35 cellular contexts compared by ENCODE assay signal in genomic region chr20:61605862-61606557, GRCh38.
"Had no signal": no experiment of that assay in that cellular context is flagged by ENCODE, and none has a peak within 500 bp of the region (broad histone marks: within the 10 kb centered on the region; RNA-seq: fewer than 3 reads in every experiment).

No MANE protein-coding gene starts in this region.

- H3K36me3 Mint-ChIP-seq: activated CD4-positive, alpha-beta memory T cell treated with anti-CD3 and anti-CD28 coated beads for 36 hours; activated CD8-positive, alpha-beta memory T cell treated with anti-CD3 and anti-CD28 coated beads, Interleukin-2, amount 10 ng/mL, durations not matched to agents 7 days and 5 days; activated naive CD4-positive, alpha-beta T cell treated with anti-CD3 and anti-CD28 coated beads, Interleukin-2, amount 50 U/mL, for 24 hours; activated naive CD8-positive, alpha-beta T cell treated with anti-CD3 and anti-CD28 coated beads for 36 hours; T-cell had no signal

- H3K4me1 Mint-ChIP-seq: activated CD4-positive, alpha-beta T cell treated with anti-CD3 and anti-CD28 coated beads for 36 hours; activated CD4-positive, alpha-beta T cell treated with anti-CD3 and anti-CD28 coated beads, Interleukin-2, amount 10 ng/mL, durations not matched to agents 24 days and 14 days; activated CD8-positive, alpha-beta memory T cell treated with anti-CD3 and anti-CD28 coated beads, Interleukin-2, amount 10 ng/mL, durations not matched to agents 7 days and 5 days; activated naive CD4-positive, alpha-beta T cell treated with anti-CD3 and anti-CD28 coated beads, Interleukin-2, amount 50 U/mL, for 24 hours; activated naive CD8-positive, alpha-beta T cell treated with anti-CD3 and anti-CD28 coated beads for 36 hours; T-cell had no signal

- DNase-seq: activated CD4-positive, alpha-beta memory T cell treated with anti-CD3 and anti-CD28 coated beads for 36 hours; activated CD4-positive, alpha-beta T cell treated with anti-CD3 and anti-CD28 coated beads for 36 hours; activated CD4-positive, alpha-beta T cell treated with anti-CD3 and anti-CD28 coated beads, Interleukin-2, amount 10 ng/mL, durations not matched to agents 24 days and 14 days; activated CD4-positive, CD25-positive, alpha-beta regulatory T cell; activated CD4-positive, CD25-positive, alpha-beta regulatory T cell treated with anti-CD3 and anti-CD28 coated beads, Interleukin-2, amount 50 U/mL, for 72 hours; activated CD8-positive, alpha-beta memory T cell treated with anti-CD3 and anti-CD28 coated beads, Interleukin-2, amount 10 ng/mL, durations not matched to agents 7 days and 5 days; activated CD8-positive, alpha-beta memory T cell treated with anti-CD3 and anti-CD28 coated beads, Interleukin-2, amount 50 U/mL, for 4 hours; activated CD8-positive, alpha-beta T cell treated with anti-CD3 and anti-CD28 coated beads, Interleukin-2, amount 10 ng/mL, durations not matched to agents 7 days and 5 days; activated effector memory CD4-positive, alpha-beta T cell treated with anti-CD3 and anti-CD28 coated beads, Interleukin-2, amount 50 U/mL, for 16 hours; activated naive CD4-positive, alpha-beta T cell treated with anti-CD3 and anti-CD28 coated beads for 36 hours; activated naive CD8-positive, alpha-beta T cell treated with anti-CD3 and anti-CD28 coated beads for 36 hours; activated T-cell treated with anti-CD3 and anti-CD28 coated beads, Interleukin-2, amount 50 U/mL, for 1 hour; activated T-cell treated with anti-CD3 and anti-CD28 coated beads, Interleukin-2, amount 50 U/mL, for 48 hours; central memory CD4-positive, alpha-beta T cell; cerebellar nuclear complex; dorsolateral prefrontal cortex; effector memory CD8-positive, alpha-beta T cell; esophagus squamous epithelium; foreskin melanocyte; SW 1271; T-cell; T1000 had no signal

- H3K9me3 ChIP-seq: ascending aorta, esophagus squamous epithelium had no signal

- H3K4me1 ChIP-seq: ascending aorta, breast epithelium, esophagus squamous epithelium, gastroesophageal sphincter had no signal

- ATAC-seq: activated CD4-positive, alpha-beta T cell treated with anti-CD3 and anti-CD28 coated beads for 36 hours; activated CD8-positive, alpha-beta memory T cell treated with anti-CD3 and anti-CD28 coated beads, Interleukin-2, amount 10 ng/mL, durations not matched to agents 7 days and 5 days; activated CD8-positive, alpha-beta T cell treated with anti-CD3 and anti-CD28 coated beads, Interleukin-2, amount 10 ng/mL, durations not matched to agents 7 days and 5 days; effector memory CD8-positive, alpha-beta T cell; gastroesophageal sphincter; T-cell had no signal

- H3K4me3 Mint-ChIP-seq: activated CD4-positive, alpha-beta memory T cell treated with anti-CD3 and anti-CD28 coated beads for 36 hours; activated CD4-positive, alpha-beta T cell treated with anti-CD3 and anti-CD28 coated beads for 36 hours; activated CD4-positive, alpha-beta T cell treated with anti-CD3 and anti-CD28 coated beads, Interleukin-2, amount 10 ng/mL, durations not matched to agents 24 days and 14 days; activated CD8-positive, alpha-beta memory T cell treated with anti-CD3 and anti-CD28 coated beads, Interleukin-2, amount 10 ng/mL, durations not matched to agents 7 days and 5 days; activated CD8-positive, alpha-beta T cell treated with anti-CD3 and anti-CD28 coated beads, Interleukin-2, amount 10 ng/mL, durations not matched to agents 7 days and 5 days; activated naive CD4-positive, alpha-beta T cell treated with anti-CD3 and anti-CD28 coated beads for 36 hours; activated naive CD4-positive, alpha-beta T cell treated with anti-CD3 and anti-CD28 coated beads, Interleukin-2, amount 50 U/mL, for 24 hours; activated naive CD8-positive, alpha-beta T cell treated with anti-CD3 and anti-CD28 coated beads for 36 hours; activated T-helper 1 cell treated with anti-CD3 and anti-CD28 coated beads, Interleukin-12 subunit alpha, Interleukin-12 subunit beta, Interleukin-2, Interleukin-4 antibody, amounts not matched to agents 30 ng/mL and 10 ng/mL and 1 ng/mL, durations not matched to agents 14 hours and 24 hours and 36 hours; brain; dendritic cell treated with granulocyte-macrophage colony-stimulating factor and Interleukin-4, amounts not matched to agents 40 ng/mL and 50 ng/mL, for 4 days; effector memory CD8-positive, alpha-beta T cell; T-cell; T-helper 1 cell treated with Interleukin-12 subunit alpha and Interleukin-12 subunit beta and Interleukin-4 antibody, amounts not matched to agents 30 μg/mL and 1 μg/mL, for 36 hours; T-helper 2 cell treated with Interferon-gamma antibody and Interleukin-4, amounts not matched to agents 5 μg/mL and 100 μg/mL, for 36 hours had no signal

- H3K4me3 ChIP-seq: ascending aorta, breast epithelium, cardiac muscle cell, coronary artery, dorsolateral prefrontal cortex, esophagus squamous epithelium, gastroesophageal sphincter had no signal

- H3K27me3 ChIP-seq: ascending aorta, breast epithelium, cardiac muscle cell, dorsolateral prefrontal cortex had no signal

- H3K36me3 ChIP-seq: ascending aorta, breast epithelium, cardiac muscle cell, esophagus squamous epithelium, gastroesophageal sphincter had no signal

- H3K27ac Mint-ChIP-seq: activated CD4-positive, alpha-beta memory T cell treated with anti-CD3 and anti-CD28 coated beads for 36 hours; activated CD4-positive, alpha-beta T cell treated with anti-CD3 and anti-CD28 coated beads for 36 hours; activated CD4-positive, alpha-beta T cell treated with anti-CD3 and anti-CD28 coated beads, Interleukin-2, amount 10 ng/mL, durations not matched to agents 24 days and 14 days; activated CD8-positive, alpha-beta memory T cell treated with anti-CD3 and anti-CD28 coated beads, Interleukin-2, amount 10 ng/mL, durations not matched to agents 7 days and 5 days; activated CD8-positive, alpha-beta T cell treated with anti-CD3 and anti-CD28 coated beads, Interleukin-2, amount 10 ng/mL, durations not matched to agents 7 days and 5 days; activated naive CD4-positive, alpha-beta T cell treated with anti-CD3 and anti-CD28 coated beads for 36 hours; activated naive CD4-positive, alpha-beta T cell treated with anti-CD3 and anti-CD28 coated beads, Interleukin-2, amount 50 U/mL, for 24 hours; activated naive CD8-positive, alpha-beta T cell treated with anti-CD3 and anti-CD28 coated beads for 36 hours; activated T-helper 1 cell treated with anti-CD3 and anti-CD28 coated beads, Interleukin-12 subunit alpha, Interleukin-12 subunit beta, Interleukin-2, Interleukin-4 antibody, amounts not matched to agents 30 ng/mL and 10 ng/mL and 1 ng/mL, durations not matched to agents 14 hours and 24 hours and 36 hours; activated T-helper 2 cell treated with anti-CD3 and anti-CD28 coated beads, Interferon-gamma antibody, Interleukin-2, Interleukin-4, amounts not matched to agents 10 μg/mL and 5 μg/mL and 100 μg/mL, durations not matched to agents 14 hours and 24 hours and 36 hours; dendritic cell treated with granulocyte-macrophage colony-stimulating factor and Interleukin-4, amounts not matched to agents 40 ng/mL and 50 ng/mL, for 4 days; effector memory CD8-positive, alpha-beta T cell; T-cell; T-helper 1 cell treated with Interleukin-12 subunit alpha and Interleukin-12 subunit beta and Interleukin-4 antibody, amounts not matched to agents 30 μg/mL and 1 μg/mL, for 36 hours had no signal

- H3K27ac ChIP-seq: ascending aorta, breast epithelium, cardiac muscle cell, coronary artery, dorsolateral prefrontal cortex, epithelial cell of prostate, esophagus squamous epithelium, gastroesophageal sphincter had no signal

- H3K27me3 Mint-ChIP-seq: activated CD4-positive, alpha-beta memory T cell treated with anti-CD3 and anti-CD28 coated beads for 36 hours; activated CD4-positive, alpha-beta T cell treated with anti-CD3 and anti-CD28 coated beads for 36 hours; activated CD4-positive, alpha-beta T cell treated with anti-CD3 and anti-CD28 coated beads, Interleukin-2, amount 10 ng/mL, durations not matched to agents 24 days and 14 days; activated CD8-positive, alpha-beta memory T cell treated with anti-CD3 and anti-CD28 coated beads, Interleukin-2, amount 10 ng/mL, durations not matched to agents 7 days and 5 days; activated naive CD4-positive, alpha-beta T cell treated with anti-CD3 and anti-CD28 coated beads, Interleukin-2, amount 50 U/mL, for 24 hours; activated naive CD8-positive, alpha-beta T cell treated with anti-CD3 and anti-CD28 coated beads for 36 hours; dendritic cell treated with granulocyte-macrophage colony-stimulating factor and Interleukin-4, amounts not matched to agents 40 ng/mL and 50 ng/mL, for 4 days; effector memory CD8-positive, alpha-beta T cell had no signal

- H3K9me3 Mint-ChIP-seq: activated CD4-positive, alpha-beta memory T cell treated with anti-CD3 and anti-CD28 coated beads for 36 hours; activated naive CD4-positive, alpha-beta T cell treated with anti-CD3 and anti-CD28 coated beads for 36 hours; activated naive CD4-positive, alpha-beta T cell treated with anti-CD3 and anti-CD28 coated beads, Interleukin-2, amount 50 U/mL, for 24 hours had no signal
